Comparison of ENCODE assay signal across 9 cellular contexts in genomic region chr7:113867325-113867724, GRCh38. TPM values are rescaled to one million over a fixed set of nuclear protein-coding genes. Genes with fewer than 3 reads are reported as not detected.
"Had no signal": no experiment of that assay in that cellular context is flagged by ENCODE, and none has a peak within 500 bp of the region (broad histone marks: within the 10 kb centered on the region; RNA-seq: fewer than 3 reads in every experiment).

No MANE protein-coding gene starts in this region.

- FAIRE-seq: G401.6, GM12878, GM12891, GM12892, GM18507, GM19239 had no signal

- H3K4me3 ChIP-seq: GM12878 had no signal

- DNase-seq: GDM1, GF-D8 had no signal

- ATAC-seq: GM12878 had no signal

RNA-seq across cellular contexts. Expression of gene PPP1R3A, which starts 51.5 kb away (rescaled TPM):
- total RNA-seq: G401, GM12878 had no signal
- polyA plus RNA-seq: GM12878 had no signal
